Comparison of ENCODE assay signal across 22 cellular contexts in genomic region chr11:75766449-75767227, GRCh38. TPM values are rescaled to one million over a fixed set of nuclear protein-coding genes. Genes with fewer than 3 reads are reported as not detected.
A peak's percentile ranks its signal among the peaks of the same experiment; 100 is the strongest.
DNase-seq lines count a peak whose midpoint lies in the region; ATAC-seq, FAIRE-seq and TF ChIP-seq lines count a peak whose summit lies in the region.
"Had no signal": no experiment of that assay in that cellular context is flagged by ENCODE, and none has a peak within 500 bp of the region (broad histone marks: within the 10 kb centered on the region; RNA-seq: fewer than 3 reads in every experiment).

No MANE protein-coding gene starts in this region.

- FAIRE-seq in K562 (lab: Jason Lieb, UNC) = no peak
- FAIRE-seq: G401.6 had no signal

- POLR2A ChIA-PET in GM10248 (lab: Yijun Ruan, JAX) = no interaction called here
- POLR2A ChIA-PET in K562 (lab: Yijun Ruan, JAX) = interaction anchor here (0.6 kb wide), 1 partner anchor 415 kb away, joined by 3 read pairs; no protein-coding TSS in a partner anchor
- POLR2A ChIA-PET in SK-N-SH (lab: Yijun Ruan, JAX) = no interaction called here

- no peak overlapping the region for H2BK120ac ChIP-seq in trophoblast cell (ENCODE audit: insufficient read depth, low read length, poor library complexity)

- CTCF ChIA-PET in GM10248 (lab: Yijun Ruan, JAX) = interaction anchor here (0.8 kb wide), 1 partner anchor 386 kb away, joined by 4 read pairs; no protein-coding TSS in a partner anchor
- CTCF ChIA-PET in K562 (lab: Yijun Ruan, JAX; ENCODE audit: low intra/inter-chr PET ratio) = interaction anchor here (2.4 kb wide), 1 partner anchor 44 kb away, joined by 10 read pairs; no protein-coding TSS in a partner anchor
- CTCF ChIA-PET in SK-N-SH (lab: Yijun Ruan, JAX) = interaction anchor here (1.6 kb wide), 1 partner anchor 54 kb away, joined by 4 read pairs; no protein-coding TSS in a partner anchor

- H3K23ac ChIP-seq in trophoblast cell (ENCODE audit: low read length) = no peak overlapping the region

- H3K79me1 ChIP-seq in trophoblast cell (ENCODE audit: low read length) = peaks cover 2% of the 10 kb centered on the region

- H3K9me3 ChIP-seq in K562 (replicated peaks; ENCODE audit: control insufficient read depth, insufficient read depth, low read depth, low read length) (no peaks in the 10 kb centered on the region), trophoblast cell (ENCODE audit: insufficient read depth, low read depth, low read length) (peaks cover 14% of the 10 kb centered on the region), SK-N-SH (no peaks in the 10 kb centered on the region), mucosa of descending colon (no peaks in the 10 kb centered on the region)
- H3K9me3 ChIP-seq: MG63, neutrophil had no signal

- H3K18ac ChIP-seq in trophoblast cell (ENCODE audit: low read length) = no peak overlapping the region

- H4K8ac ChIP-seq in trophoblast cell (ENCODE audit: low read depth, low read length) = no peak overlapping the region

- no peak for TF ChIP-seq EP300 in K562 (IDR thresholded peaks at IDR 0.05; ENCODE audit: low read length)
- no peak for TF ChIP-seq EP300 in SK-N-SH (IDR thresholded peaks at IDR 0.05; ENCODE audit: borderline replicate concordance in 1 of 2, low read depth in 1 of 2, low read length in 1 of 2)

- H4K91ac ChIP-seq in trophoblast cell (ENCODE audit: low read depth, low read length) = no peak overlapping the region

- H3K9ac ChIP-seq in K562 (ENCODE audit: insufficient read depth in 1 of 2, low read depth in 2 of 2, low read length in 2 of 2) (no peak overlapping the region), trophoblast cell (ENCODE audit: low read length) (no peak overlapping the region), SK-N-SH (no peak overlapping the region)

- intact Hi-C loops in K562 (cut with micrococcal nuclease) = no loop called here
- intact Hi-C loops in mucosa of descending colon (cut with DNase I, micrococcal nuclease) = no loop called here

- no peak for ATAC-seq in K562
- ATAC-seq in mucosa of descending colon = no peak
- ATAC-seq: CD8-positive, alpha-beta T cell had no signal

- H2AFZ ChIP-seq in K562 (ENCODE audit: low read depth, low read length) (peak overlapping the region; percentile 25; the same call in 1 of the 2 replicates), trophoblast cell (ENCODE audit: insufficient read depth, low read length, poor library complexity) (no peak overlapping the region), SK-N-SH (ENCODE audit: low read depth) (no peak overlapping the region)
- H2AFZ ChIP-seq: hepatocyte had no signal

- no peaks in the 10 kb centered on the region for H3F3A ChIP-seq in SK-N-SH (replicated peaks; ENCODE audit: insufficient read depth)

- DNase-seq in GM10248 (ENCODE audit: extremely low spot score) = peak; percentile 59
- no peak for DNase-seq in K562 (ENCODE audit: extremely low read depth in 1 of 4, low spot score in 3 of 4)
- DNase-seq in trophoblast cell = no peak
- DNase-seq in SK-N-SH = no peak
- no peak for DNase-seq in NCI-H187 treated with DMSO at 0.1 percent for 48 hours (lab: John Stamatoyannopoulos, UW)
- DNase-seq in mucosa of descending colon = no peak
- DNase-seq: activated CD4-positive, CD25-positive, alpha-beta regulatory T cell; CD8-positive, alpha-beta T cell; cerebellar nuclear complex; H9; MG63; NCI-H1436; NCI-H2171; NCI-H526; stimulated activated CD4-positive, alpha-beta T cell treated with anti-CD3 and anti-CD28 coated beads, Interleukin-1b, Interleukin-23, amount 100 ng/mL, for 48 hours had no signal

- WGBS in K562 (ENCODE audit: insufficient coverage, low coverage, missing lambda C conversion rate) = 43% methylated on average over 4 of the region's 4 CpGs
- no CpG with 5 or more reads among the region's 4 CpGs for WGBS in trophoblast cell (ENCODE audit: extremely low coverage, insufficient coverage, insufficient read length)
- 90% methylated on average over 3 of the region's 4 CpGs for WGBS in SK-N-SH (ENCODE audit: low lambda C conversion rate)

- no peak for TF ChIP-seq RAD21 in K562 (CRISPR knock-in tag; conservative IDR thresholded peaks at IDR 0.05 in 1 of 2, IDR thresholded peaks at IDR 0.05 in 1 of 2)
- no peak for TF ChIP-seq RAD21 in SK-N-SH (IDR thresholded peaks at IDR 0.05; ENCODE audit: low read length)

- H3K79me2 ChIP-seq in K562 (ENCODE audit: control insufficient read depth, insufficient read depth, low read length) (no peaks in the 10 kb centered on the region), trophoblast cell (ENCODE audit: control insufficient read depth, insufficient read depth, low read length, poor library complexity) (no peaks in the 10 kb centered on the region), SK-N-SH (ENCODE audit: insufficient read depth) (no peaks in the 10 kb centered on the region)

- peaks cover 18 to 24% of the 10 kb centered on the region in 2 experiments for H3K4me1 ChIP-seq in K562 (replicated peaks in 1 of 2; ENCODE audit: control insufficient read depth in 2 of 2, insufficient read depth in 2 of 2, low read length in 2 of 2)
- H3K4me1 ChIP-seq in trophoblast cell (ENCODE audit: control insufficient read depth in 1 of 2, insufficient read depth in 2 of 2, low read length in 2 of 2) = peaks cover 5 to 10% of the 10 kb centered on the region in 2 experiments
- H3K4me1 ChIP-seq in SK-N-SH (ENCODE audit: control insufficient read depth in 1 of 2, insufficient read depth in 2 of 2, low read depth in 1 of 2, low read length in 1 of 2) = peaks cover 5 to 11% of the 10 kb centered on the region in 2 experiments; a peak in 3 of 4 replicates
- H3K4me1 ChIP-seq in mucosa of descending colon (ENCODE audit: low read depth) = peaks cover 13% of the 10 kb centered on the region

- H4K12ac ChIP-seq in trophoblast cell (ENCODE audit: low read depth, low read length) = no peak overlapping the region

- H3K36me3 ChIP-seq in K562 (ENCODE audit: control insufficient read depth, insufficient read depth, low read length) = no peaks in the 10 kb centered on the region
- no peaks in the 10 kb centered on the region for H3K36me3 ChIP-seq in trophoblast cell (ENCODE audit: control insufficient read depth in 1 of 2, insufficient read depth in 2 of 2, low read length in 2 of 2)
- no peaks in the 10 kb centered on the region for H3K36me3 ChIP-seq in SK-N-SH (replicated peaks in 1 of 2; ENCODE audit: control insufficient read depth in 1 of 2, insufficient read depth in 2 of 2, low read length in 1 of 2)
- H3K36me3 ChIP-seq in mucosa of descending colon (ENCODE audit: low read depth) = no peaks in the 10 kb centered on the region
- H3K36me3 ChIP-seq: MG63, neutrophil had no signal

- H3K4me3 ChIP-seq in K562 (no peak overlapping the region), trophoblast cell (ENCODE audit: low read depth, low read length) (no peak overlapping the region), SK-N-SH (ENCODE audit: low read depth in 2 of 2, low read length in 1 of 2) (no peak overlapping the region), mucosa of descending colon (no peak overlapping the region)
- H3K4me3 ChIP-seq: hepatocyte, MG63, skin epidermis had no signal

- H3K27me3 ChIP-seq in K562 (ENCODE audit: control insufficient read depth in 2 of 2, insufficient read depth in 2 of 2, low read length in 2 of 2) (peaks cover 7 to 10% of the 10 kb centered on the region in 2 experiments; a peak in 4 of 5 replicates), trophoblast cell (ENCODE audit: insufficient read depth, low read length) (peaks cover 24% of the 10 kb centered on the region), SK-N-SH (ENCODE audit: insufficient read depth) (peaks cover 8% of the 10 kb centered on the region)
- H3K27me3 ChIP-seq: hepatocyte, neutrophil had no signal

- no peak overlapping the region for H2BK5ac ChIP-seq in trophoblast cell (ENCODE audit: low read depth, low read length, poor library complexity)

- H3K9me2 ChIP-seq in SK-N-SH = no peaks in the 10 kb centered on the region

- H3K27ac ChIP-seq in K562 (ENCODE audit: extremely low read depth, low read depth, low read length) = no peak overlapping the region
- H3K27ac ChIP-seq in trophoblast cell (ENCODE audit: low read depth, low read length) = no peak overlapping the region
- no peak overlapping the region for H3K27ac ChIP-seq in SK-N-SH (ENCODE audit: low read depth in 2 of 2, low read length in 1 of 2)
- H3K27ac ChIP-seq: epithelial cell of prostate, hepatocyte, neutrophil, skin epidermis had no signal

- H3K4me2 ChIP-seq in K562 (ENCODE audit: insufficient read depth, low read length) (no peak overlapping the region), trophoblast cell (ENCODE audit: low read length) (peak overlapping the region; percentile 12), SK-N-SH (no peak overlapping the region)
- H3K4me2 ChIP-seq: hepatocyte had no signal

- TF ChIP-seq POLR2A in GM19099 (IDR thresholded peaks at IDR 0.05; ENCODE audit: extremely low read depth, insufficient read length, low read depth) (peak; percentile 13), K562 (conservative IDR thresholded peaks at IDR 0.05) (no peak)

- no peak for TF ChIP-seq CTCF in GM10248 (IDR thresholded peaks at IDR 0.05; ENCODE audit: control extremely low read depth, extremely low read depth, low read depth, missing control alignments)
- no peak for TF ChIP-seq CTCF in K562 (IDR thresholded peaks at IDR 0.05 in 2 of 3, conservative IDR thresholded peaks at IDR 0.05 in 1 of 3; ENCODE audit: insufficient read depth in 2 of 3, low read depth in 1 of 3, low read length in 3 of 3)
- TF ChIP-seq CTCF in SK-N-SH (IDR thresholded peaks at IDR 0.05) = no peak
- no peak for TF ChIP-seq CTCF in mucosa of descending colon (IDR thresholded peaks at IDR 0.05)

- no peaks in the 10 kb centered on the region for H4K20me1 ChIP-seq in K562 (replicated peaks; ENCODE audit: control insufficient read depth, insufficient read depth, low read length)
- no peaks in the 10 kb centered on the region for H4K20me1 ChIP-seq in SK-N-SH (ENCODE audit: insufficient read depth)

- in situ Hi-C loops in K562 (cut with MboI) = no loop called here

- H2BK12ac ChIP-seq in trophoblast cell (ENCODE audit: low read length) = no peak overlapping the region

- no peak overlapping the region for H2AK5ac ChIP-seq in trophoblast cell (ENCODE audit: low read length)

- H3K9me1 ChIP-seq in K562 (ENCODE audit: control insufficient read depth, insufficient read depth, low read length) = no peaks in the 10 kb centered on the region

- no peak overlapping the region for H3K14ac ChIP-seq in trophoblast cell (ENCODE audit: low read length)

- BruUV-seq in K562 (replicated peaks; lab: Mats Ljungman, UMichigan) = no TSS peak

- H3K4ac ChIP-seq in trophoblast cell (ENCODE audit: low read depth, low read length) = no peak overlapping the region

RNA-seq across cellular contexts. Expression of gene DGAT2, which starts 1.9 kb away (rescaled TPM):
- 1.3 and 3.1 TPM in 2 replicates for total RNA-seq in K562 (2011; cell fraction: chromatin; rRNA removed; ENCODE audit: low replicate concordance)
- 2.9 and 3.2 TPM in 2 replicates for total RNA-seq in K562 (2011; cell fraction: nucleolus; rRNA removed)
- total RNA-seq in K562 (2011; cell fraction: nucleoplasm; rRNA removed) = 4.6 and 4.7 TPM in 2 replicates
- total RNA-seq in K562 (2014; rRNA removed) (2.0 and 2.5 TPM in 2 replicates), K562 (2014; rRNA removed; fragmentation: Illumina TruSeq; extraction: Trizol) (1.6 and 2.2 TPM in 2 replicates), K562 (2015; rRNA removed; fragmentation: Illumina TruSeq; extraction: Trizol) (1.6 and 1.7 TPM in 2 replicates), K562 (2021) (2.2 TPM in 2 replicates), mucosa of descending colon (1 to 10 TPM; 3.4 to 4.2 (median 3.5) TPM)
- polyA plus RNA-seq in K562 (2011; rRNA removed) (1.8 TPM in 2 replicates), K562 (2014; fragmentation: Illumina TruSeq; extraction: Trizol) (2.3 and 2.4 TPM in 2 replicates), K562 (2014; fragmentation: Nextera tagmentation; extraction: Ambion mirVana) (under 1 TPM; 0.68 to 0.69 TPM), K562 (2014; rRNA removed) (2.2 and 2.8 TPM in 2 replicates), SK-N-SH (2012; rRNA removed) (1.1 and 1.4 TPM in 2 replicates)
- polyA plus RNA-seq in K562 (2011; cell fraction: cytosol; rRNA removed) = 2.0 and 2.3 TPM in 2 replicates
- polyA plus RNA-seq in K562 (2011; cell fraction: nucleus; rRNA removed) = 1.1 and 1.6 TPM in 2 replicates
- 2.6 and 4.4 TPM in 2 replicates for polyA plus RNA-seq in K562 (2012)
- 1.6 and 2.0 TPM in 2 replicates for polyA minus RNA-seq in K562 (2011; rRNA and poly(A)+ RNA removed)
- 0.55 and 2.0 TPM in 2 replicates for polyA minus RNA-seq in K562 (2011; cell fraction: cytosol; rRNA and poly(A)+ RNA removed)
- 0.33 and 0.67 TPM in 2 replicates for polyA minus RNA-seq in K562 (2011; cell fraction: nucleus; rRNA and poly(A)+ RNA removed)
- polyA plus RNA-seq in trophoblast cell (2013) = 0.04 and 0.12 TPM in 2 replicates
- 0.88 and 1.3 TPM in 2 replicates for polyA plus RNA-seq in SK-N-SH (2012; cell fraction: cytosol; rRNA removed)
- 0.87 and 0.93 TPM in 2 replicates for polyA plus RNA-seq in SK-N-SH (2012; cell fraction: nucleus; rRNA removed)
- total RNA-seq: CD8-positive, alpha-beta T cell had no signal

RNA-seq across cellular contexts. Expression of gene UVRAG, which starts 48.4 kb away (rescaled TPM):
- 37.0 and 117 TPM in 2 replicates for total RNA-seq in K562 (2011; cell fraction: chromatin; rRNA removed; ENCODE audit: low replicate concordance)
- total RNA-seq in K562 (2011; cell fraction: nucleolus; rRNA removed) = 12.7 and 16.6 TPM in 2 replicates
- total RNA-seq in K562 (2011; cell fraction: nucleoplasm; rRNA removed) = 46.7 and 79.5 TPM in 2 replicates
- 10.5 and 12.3 TPM in 2 replicates for total RNA-seq in K562 (2014; rRNA removed)
- total RNA-seq in K562 (2014; rRNA removed; fragmentation: Illumina TruSeq; extraction: Trizol) = 17.6 and 21.0 TPM in 2 replicates
- total RNA-seq in K562 (2015; rRNA removed; fragmentation: Illumina TruSeq; extraction: Trizol) = 15.8 and 17.8 TPM in 2 replicates
- 16.0 TPM in 2 replicates for total RNA-seq in K562 (2021)
- 10.2 and 12.4 TPM in 2 replicates for polyA plus RNA-seq in K562 (2011; rRNA removed)
- polyA plus RNA-seq in K562 (2011; cell fraction: cytosol; rRNA removed) = 5.0 and 6.4 TPM in 2 replicates
- polyA plus RNA-seq in K562 (2011; cell fraction: nucleus; rRNA removed) = 10.7 and 13.0 TPM in 2 replicates
- 10.5 and 10.6 TPM in 2 replicates for polyA plus RNA-seq in K562 (2012)
- 11.0 and 13.8 TPM in 2 replicates for polyA plus RNA-seq in K562 (2014; fragmentation: Illumina TruSeq; extraction: Trizol)
- 1 to 10 TPM; 3.1 to 5.2 TPM for polyA plus RNA-seq in K562 (2014; fragmentation: Nextera tagmentation; extraction: Ambion mirVana)
- 9.2 and 9.4 TPM in 2 replicates for polyA plus RNA-seq in K562 (2014; rRNA removed)
- polyA minus RNA-seq in K562 (2011; rRNA and poly(A)+ RNA removed) = 32.2 and 40.2 TPM in 2 replicates
- 6.5 and 6.9 TPM in 2 replicates for polyA minus RNA-seq in K562 (2011; cell fraction: cytosol; rRNA and poly(A)+ RNA removed)
- polyA minus RNA-seq in K562 (2011; cell fraction: nucleus; rRNA and poly(A)+ RNA removed) = 31.5 and 58.0 TPM in 2 replicates
- polyA plus RNA-seq in trophoblast cell (2013) = 4.8 and 5.0 TPM in 2 replicates
- polyA plus RNA-seq in SK-N-SH (2012; rRNA removed) = 5.8 and 7.7 TPM in 2 replicates
- polyA plus RNA-seq in SK-N-SH (2012; cell fraction: cytosol; rRNA removed) = 7.4 and 7.8 TPM in 2 replicates
- 9.6 and 11.4 TPM in 2 replicates for polyA plus RNA-seq in SK-N-SH (2012; cell fraction: nucleus; rRNA removed)
- total RNA-seq in mucosa of descending colon = 10 to 100 TPM; 14.9 to 37.1 (median 16.9) TPM

RNA-seq across cellular contexts. Expression of gene MOGAT2, which starts 49.0 kb away (rescaled TPM):
- total RNA-seq in K562 (2011; cell fraction: chromatin; rRNA removed; ENCODE audit: low replicate concordance) = not detected in 2 replicates
- total RNA-seq in K562 (2011; cell fraction: nucleolus; rRNA removed) = not detected in 2 replicates
- not detected in 2 replicates for total RNA-seq in K562 (2011; cell fraction: nucleoplasm; rRNA removed)
- total RNA-seq in K562 (2014; rRNA removed) (0.09 TPM in 1 of 2 replicates, not detected in the other), K562 (2014; rRNA removed; fragmentation: Illumina TruSeq; extraction: Trizol) (not detected in 2 replicates), K562 (2015; rRNA removed; fragmentation: Illumina TruSeq; extraction: Trizol) (not detected in 2 replicates), K562 (2021) (0.09 TPM in 1 of 2 replicates, not detected in the other), mucosa of descending colon (100 to 1,000 TPM in 2 of 3 donors, 10 to 100 TPM in 1; 86.4 to 247 (median 192) TPM)
- polyA plus RNA-seq in K562 (2011; rRNA removed) (not detected in 2 replicates), K562 (2014; fragmentation: Illumina TruSeq; extraction: Trizol) (not detected in 2 replicates), K562 (2014; fragmentation: Nextera tagmentation; extraction: Ambion mirVana) (not detected), K562 (2014; rRNA removed) (not detected in 2 replicates), SK-N-SH (2012; rRNA removed) (0.03 TPM in 1 of 2 replicates, not detected in the other)
- polyA plus RNA-seq in K562 (2011; cell fraction: cytosol; rRNA removed) = not detected in 2 replicates
- polyA plus RNA-seq in K562 (2011; cell fraction: nucleus; rRNA removed) = not detected in 2 replicates
- polyA plus RNA-seq in K562 (2012) = not detected in 2 replicates
- not detected in 2 replicates for polyA minus RNA-seq in K562 (2011; rRNA and poly(A)+ RNA removed)
- not detected in 2 replicates for polyA minus RNA-seq in K562 (2011; cell fraction: cytosol; rRNA and poly(A)+ RNA removed)
- not detected in 2 replicates for polyA minus RNA-seq in K562 (2011; cell fraction: nucleus; rRNA and poly(A)+ RNA removed)
- not detected in 2 replicates for polyA plus RNA-seq in trophoblast cell (2013)
- polyA plus RNA-seq in SK-N-SH (2012; cell fraction: cytosol; rRNA removed) = not detected in 2 replicates
- polyA plus RNA-seq in SK-N-SH (2012; cell fraction: nucleus; rRNA removed) = 0.04 TPM in 2 replicates
- total RNA-seq: CD8-positive, alpha-beta T cell; fibroblast of villous mesenchyme; H9 had no signal

Comparison
In these comparisons a context has a peak if more than half of its experiments do, and no peak if none do; other contexts are left out.
1. RNA of gene MOGAT2, which starts 49.0 kb away (total RNA-seq): 86.4 to 247 TPM in mucosa of descending colon; 0.09 TPM in K562; every median in the first group is over 10 times any median in the second.